Comparison of ENCODE assay signal across 1 cellular context in genomic region chr2:110732422-110733413, GRCh38.
TF ChIP-seq lines count a peak whose summit lies in the region.

ACOXL (plus strand) TSS chr2:110732573; CDS start chr2:110768390, 35,817 bp downstream.

TF ChIP-seq in HCT116, 20 proteins besides CTCF, POLR2A, EP300 and RAD21 (continued from another document):
- TF ChIP-seq SP1 (IDR thresholded peaks at IDR 0.05; ENCODE audit: low read depth) (0 out of 2 replicates have a peak, but pooled peaks have one; percentile 25), CBX3 (IDR thresholded peaks at IDR 0.05; ENCODE audit: low read depth) (peak; percentile 55; the same call in 1 of the 2 replicates), ATF3 (IDR thresholded peaks at IDR 0.05) (no peak), EGR1 (IDR thresholded peaks at IDR 0.05; ENCODE audit: low read depth) (no peak), TCF7L2 (IDR thresholded peaks at IDR 0.05; ENCODE audit: borderline replicate concordance, extremely low read depth, insufficient read depth, insufficient read length) (no peak), EZH2phosphoT487 (IDR thresholded peaks at IDR 0.05; ENCODE audit: borderline replicate concordance) (no peak), ZNF274 (IDR thresholded peaks at IDR 0.05; ENCODE audit: low read depth, low read length) (no peak), JUND (IDR thresholded peaks at IDR 0.05) (no peak)
